8 cellular contexts compared by ENCODE assay signal in genomic region chr12:31316964-31317363, GRCh38. TPM values are rescaled to one million over a fixed set of nuclear protein-coding genes. Genes with fewer than 3 reads are reported as not detected.
DNase-seq lines count a peak whose midpoint lies in the region; ATAC-seq and TF ChIP-seq lines count a peak whose summit lies in the region.

No MANE protein-coding gene starts in this region.

- POLR2A ChIA-PET in HEK293 (lab: Yijun Ruan, JAX), result interaction anchor here (0.6 kb wide), 1 partner anchor 61 kb away, joined by 3 read pairs; no protein-coding TSS in a partner anchor
- POLR2A ChIA-PET in activated CD8-positive, alpha-beta T cell treated with anti-CD3 and anti-CD28 coated beads, Interleukin-2, amount 10 ng/mL, durations not matched to agents 7 days and 5 days (lab: Charles Lee), result interaction anchor here (3.5 kb wide), 1 partner anchor 9 kb away, joined by 20 read pairs; the partner anchor contains the start of gene SINHCAF

- H3K36me3 ChIP-seq in HEK293 (ENCODE audit: control insufficient read depth in 2 of 2, insufficient read depth in 1 of 2, low read length in 2 of 2), result no peaks in the 10 kb centered on the region; a peak in 1 of 3 replicates
- no peaks in the 10 kb centered on the region for H3K36me3 ChIP-seq in right lobe of liver

- H3K27me3 ChIP-seq in right lobe of liver, result no peaks in the 10 kb centered on the region

- H3K4me1 Mint-ChIP-seq in activated CD8-positive, alpha-beta T cell treated with anti-CD3 and anti-CD28 coated beads, Interleukin-2, amount 10 ng/mL, durations not matched to agents 7 days and 5 days (ENCODE audit: low read depth), result peaks cover 72% of the 10 kb centered on the region

- peaks cover 34% of the 10 kb centered on the region for H3K4me1 ChIP-seq in HEK293 (ENCODE audit: control insufficient read depth, insufficient read depth, low read length)
- peaks cover 0 to 4% (median 0%) of the 10 kb centered on the region in 4 donors for H3K4me1 ChIP-seq in right lobe of liver

- no peak for TF ChIP-seq POLR2A in right lobe of liver (IDR thresholded peaks at IDR 0.05)

- 18% methylated on average over 2 of the region's 2 CpGs for WGBS in right lobe of liver (ENCODE audit: insufficient coverage, low coverage, low lambda C conversion rate, missing lambda C conversion rate)

- H3K9me3 Mint-ChIP-seq in activated CD8-positive, alpha-beta T cell treated with anti-CD3 and anti-CD28 coated beads, Interleukin-2, amount 10 ng/mL, durations not matched to agents 7 days and 5 days (ENCODE audit: insufficient read depth), result no peaks in the 10 kb centered on the region

- no peak for TF ChIP-seq CTCF in AG09309 (IDR thresholded peaks at IDR 0.05; ENCODE audit: control insufficient read depth, insufficient read depth, low read depth, low read length, missing control alignments)
- no peak for TF ChIP-seq CTCF in HEK293 (tag by site-specific recombination; IDR thresholded peaks at IDR 0.05)
- TF ChIP-seq CTCF in right lobe of liver (IDR thresholded peaks at IDR 0.05), result no peak

- peaks cover 31% of the 10 kb centered on the region for H3K36me3 Mint-ChIP-seq in activated CD8-positive, alpha-beta T cell treated with anti-CD3 and anti-CD28 coated beads, Interleukin-2, amount 10 ng/mL, durations not matched to agents 7 days and 5 days (ENCODE audit: low read depth)

- H3K4me3 Mint-ChIP-seq in activated CD8-positive, alpha-beta T cell treated with anti-CD3 and anti-CD28 coated beads, Interleukin-2, amount 10 ng/mL, durations not matched to agents 7 days and 5 days, result peak overlapping the region; percentile 77

- CTCF ChIA-PET in HEK293 (lab: Yijun Ruan, JAX), result interaction anchor here (1.4 to 1.5 kb wide), 2 partner anchors 45 to 46 kb away, joined by 4 to 13 read pairs; no protein-coding TSS in a partner anchor
- CTCF ChIA-PET in activated CD8-positive, alpha-beta T cell treated with anti-CD3 and anti-CD28 coated beads, Interleukin-2, amount 10 ng/mL, durations not matched to agents 7 days and 5 days (lab: Charles Lee), result interaction anchor here (1.1 kb wide), 1 partner anchor 45 kb away, joined by 3 read pairs; no protein-coding TSS in a partner anchor

- H3K27ac ChIP-seq in HEK293 (ENCODE audit: extremely low read depth, low read depth, low read length), result no peak overlapping the region
- peak overlapping the region in 1 of 3 donors; percentile 12 for H3K27ac ChIP-seq in right lobe of liver

- ATAC-seq in activated CD8-positive, alpha-beta T cell treated with anti-CD3 and anti-CD28 coated beads, Interleukin-2, amount 10 ng/mL, durations not matched to agents 7 days and 5 days, result no peak
- ATAC-seq in right lobe of liver, result no peak

- no peaks in the 10 kb centered on the region for H3K9me3 ChIP-seq in HEK293 (ENCODE audit: control insufficient read depth, insufficient read depth, low read depth, low read length)
- H3K9me3 ChIP-seq in right lobe of liver, result no peaks in the 10 kb centered on the region

- peak overlapping the region; percentile 0; the same call in 1 of the 2 replicates for H3K4me3 ChIP-seq in AG09309 (ENCODE audit: control insufficient read depth, low read depth, low read length)
- peak overlapping the region; percentile 33; the same call in 1 of the 2 replicates for H3K4me3 ChIP-seq in HEK293 (ENCODE audit: low read depth, low read length)
- peak overlapping the region in 2 of 3 donors; percentile 12 to 38 for H3K4me3 ChIP-seq in right lobe of liver

- intact Hi-C loops in right lobe of liver (cut with DNase I), result no loop called here

- DNase-seq in AG09309 (ENCODE audit: low read depth) (no peak), right lobe of liver (no peak), NCI-H2171 (lab: John Stamatoyannopoulos, UW) (no peak), AG08395 (ENCODE audit: low spot score) (no peak), DMS79 treated with DMSO at 0.1 percent for 48 hours (lab: John Stamatoyannopoulos, UW) (no peak), DMS53 treated with DMSO at 0.1 percent for 48 hours (lab: John Stamatoyannopoulos, UW; ENCODE audit: unreplicated experiment) (no peak)
- no peak for DNase-seq in activated CD8-positive, alpha-beta T cell treated with anti-CD3 and anti-CD28 coated beads, Interleukin-2, amount 10 ng/mL, durations not matched to agents 7 days and 5 days

- no peaks in the 10 kb centered on the region for H3K27me3 Mint-ChIP-seq in activated CD8-positive, alpha-beta T cell treated with anti-CD3 and anti-CD28 coated beads, Interleukin-2, amount 10 ng/mL, durations not matched to agents 7 days and 5 days (ENCODE audit: low read depth)

- peak overlapping the region; percentile 84 for H3K27ac Mint-ChIP-seq in activated CD8-positive, alpha-beta T cell treated with anti-CD3 and anti-CD28 coated beads, Interleukin-2, amount 10 ng/mL, durations not matched to agents 7 days and 5 days

TF ChIP-seq in HEK293, 187 proteins besides CTCF, POLR2A, EP300 and RAD21:
- TF ChIP-seq ZNF747 (tag by site-specific recombination; IDR thresholded peaks at IDR 0.05) (no peak), ZNF585B (tag by site-specific recombination; IDR thresholded peaks at IDR 0.05) (no peak), ZBTB20 (tag by site-specific recombination; IDR thresholded peaks at IDR 0.05) (no peak), ZNF292 (tag by site-specific recombination; IDR thresholded peaks at IDR 0.05; ENCODE audit: borderline replicate concordance, low read depth) (no peak)

RNA-seq across cellular contexts. Expression of gene SINHCAF, which starts 9.0 kb away (rescaled TPM):
- 10 to 100 TPM; 81.9 to 98.0 TPM for total RNA-seq in activated CD8-positive, alpha-beta T cell treated with anti-CD3 and anti-CD28 coated beads, Interleukin-2, amount 10 ng/mL, durations not matched to agents 7 days and 5 days
- 10 to 100 TPM in 2 of 6 experiments, 1 to 10 TPM in 4; 1.6 to 21.9 (median 8.2) TPM for total RNA-seq in right lobe of liver
